24 cellular contexts compared by ENCODE assay signal in the genomic region with DNA sequence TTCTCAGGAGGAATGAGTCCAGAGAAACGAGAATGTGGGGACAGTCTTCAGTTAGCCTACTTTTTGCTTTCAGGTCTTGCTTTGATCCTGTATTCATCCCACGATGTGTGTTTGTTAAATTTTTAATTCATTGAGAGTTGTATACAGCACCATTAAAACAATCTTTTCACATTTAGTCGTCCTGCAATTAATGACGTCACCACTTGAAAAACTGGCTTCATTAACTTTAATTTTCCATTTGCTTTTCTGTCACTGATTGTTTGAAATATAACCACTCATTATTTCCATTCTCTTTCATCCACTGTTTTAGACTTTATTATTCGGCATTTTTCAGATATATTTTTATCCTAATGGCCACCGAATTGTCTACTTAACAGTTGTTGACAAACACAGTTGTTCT.
"Had no signal": no experiment of that assay in that cellular context is flagged by ENCODE, and none has a peak within 500 bp of the region (broad histone marks: within the 10 kb centered on the region; RNA-seq: fewer than 3 reads in every experiment).

No MANE protein-coding gene starts in this region.

- H3K4me3 Mint-ChIP-seq: memory B cell; naive thymus-derived CD8-positive, alpha-beta T cell; nephron; neural crest cell; stimulated activated effector memory CD8-positive, alpha-beta T cell treated with anti-CD3 and anti-CD28 coated beads, Interleukin-12 subunit alpha, Interleukin-12 subunit beta, amount 100 ng/mL, for 72 hours; stimulated activated naive CD8-positive, alpha-beta T cell treated with anti-CD3 and anti-CD28 coated beads, Interleukin-15, amount 100 ng/mL, for 72 hours; type B pancreatic cell had no signal

- H3K4me3 ChIP-seq: heart right ventricle, hepatocyte, left ventricle myocardium inferior, ovary, prostate gland, sigmoid colon, spleen, tibial nerve, uterus had no signal

- H3K4me2 ChIP-seq: hepatocyte had no signal

- H2AFZ ChIP-seq: hepatocyte had no signal

- H3K9me3 Mint-ChIP-seq: memory B cell; neural crest cell; stimulated activated effector memory CD8-positive, alpha-beta T cell treated with anti-CD3 and anti-CD28 coated beads, Interleukin-12 subunit alpha, Interleukin-12 subunit beta, amount 100 ng/mL, for 72 hours; stimulated activated naive CD8-positive, alpha-beta T cell treated with anti-CD3 and anti-CD28 coated beads, Interleukin-15, amount 100 ng/mL, for 72 hours had no signal

- H3K27ac Mint-ChIP-seq: memory B cell; naive thymus-derived CD8-positive, alpha-beta T cell; nephron; stimulated activated effector memory CD8-positive, alpha-beta T cell treated with anti-CD3 and anti-CD28 coated beads, Interleukin-12 subunit alpha, Interleukin-12 subunit beta, amount 100 ng/mL, for 72 hours; stimulated activated naive CD8-positive, alpha-beta T cell treated with anti-CD3 and anti-CD28 coated beads, Interleukin-15, amount 100 ng/mL, for 72 hours; type B pancreatic cell had no signal

- H3K36me3 ChIP-seq: heart right ventricle, left ventricle myocardium inferior, ovary, prostate gland, sigmoid colon, spleen, tibial nerve, uterus had no signal

- H3K36me3 Mint-ChIP-seq: memory B cell; naive thymus-derived CD8-positive, alpha-beta T cell; stimulated activated effector memory CD8-positive, alpha-beta T cell treated with anti-CD3 and anti-CD28 coated beads, Interleukin-12 subunit alpha, Interleukin-12 subunit beta, amount 100 ng/mL, for 72 hours; type B pancreatic cell had no signal

- H3K27me3 ChIP-seq: heart right ventricle, hepatocyte, sigmoid colon, spleen, tibial nerve, uterus had no signal

- H3K4me1 Mint-ChIP-seq: memory B cell; naive thymus-derived CD8-positive, alpha-beta T cell; nephron; neural crest cell; stimulated activated effector memory CD8-positive, alpha-beta T cell treated with anti-CD3 and anti-CD28 coated beads, Interleukin-12 subunit alpha, Interleukin-12 subunit beta, amount 100 ng/mL, for 72 hours; stimulated activated naive CD8-positive, alpha-beta T cell treated with anti-CD3 and anti-CD28 coated beads, Interleukin-15, amount 100 ng/mL, for 72 hours had no signal

- FAIRE-seq: small intestine had no signal

- H3K27me3 Mint-ChIP-seq: naive thymus-derived CD8-positive, alpha-beta T cell; stimulated activated naive CD8-positive, alpha-beta T cell treated with anti-CD3 and anti-CD28 coated beads, Interleukin-15, amount 100 ng/mL, for 72 hours; type B pancreatic cell had no signal

- DNase-seq: heart right ventricle; islet precursor cell; left ventricle myocardium inferior; naive thymus-derived CD8-positive, alpha-beta T cell; ovary; posterior cingulate gyrus; retina; right cardiac atrium; sigmoid colon; small intestine; spleen; stimulated activated CD4-positive, alpha-beta T cell treated with anti-CD3 and anti-CD28 coated beads, Interleukin-4, amount 100 ng/mL, for 24 hours; stimulated activated naive CD4-positive, alpha-beta T cell; stimulated activated naive CD8-positive, alpha-beta T cell treated with anti-CD3 and anti-CD28 coated beads, Interleukin-15, amount 100 ng/mL, for 72 hours; substantia nigra; uterus had no signal

- H3K27ac ChIP-seq: heart right ventricle, hepatocyte, left ventricle myocardium inferior, ovary, prostate gland, sigmoid colon, spleen, tibial nerve, uterus had no signal

- H3K9me3 ChIP-seq: heart right ventricle, left ventricle myocardium inferior, ovary, prostate gland, sigmoid colon, uterus had no signal

- H3K4me1 ChIP-seq: heart right ventricle, left ventricle myocardium inferior, prostate gland, sigmoid colon, spleen, tibial nerve, uterus had no signal

- H3K79me2 ChIP-seq: hepatocyte had no signal

- ATAC-seq: heart right ventricle; naive thymus-derived CD8-positive, alpha-beta T cell; right cardiac atrium; stimulated activated effector memory CD8-positive, alpha-beta T cell treated with anti-CD3 and anti-CD28 coated beads, Interleukin-12 subunit alpha, Interleukin-12 subunit beta, amount 100 ng/mL, for 72 hours; stimulated activated naive CD8-positive, alpha-beta T cell treated with anti-CD3 and anti-CD28 coated beads, Interleukin-15, amount 100 ng/mL, for 72 hours had no signal
